ENCODE assay signal across 21 cellular contexts in the genomic region with DNA sequence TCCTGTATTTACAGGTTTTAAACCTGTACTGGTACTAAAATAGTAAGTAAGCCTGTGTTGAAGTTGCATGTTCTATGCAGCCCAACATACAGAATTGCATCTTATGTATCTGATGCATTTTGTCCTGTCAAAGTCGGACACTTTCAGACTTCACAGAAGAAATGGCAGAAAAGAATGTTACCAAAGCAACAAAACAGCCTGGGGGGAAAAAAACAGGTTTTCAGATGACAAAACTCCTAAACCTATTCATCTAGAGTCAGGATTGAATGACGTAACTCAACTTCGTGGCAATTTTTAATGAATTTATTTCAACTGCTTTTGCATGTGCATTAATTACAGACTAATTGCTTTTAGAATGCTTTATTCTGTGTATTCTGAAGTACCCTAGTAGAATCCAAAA.
"Had no signal": no experiment of that assay in that cellular context is flagged by ENCODE, and none has a peak within 500 bp of the region (broad histone marks: within the 10 kb centered on the region; RNA-seq: fewer than 3 reads in every experiment).

No MANE protein-coding gene starts in this region.

- H3K4me3 ChIP-seq: MG63 had no signal

- H3K36me3 ChIP-seq: MG63 had no signal

- H3K27ac ChIP-seq: RWPE1 had no signal

- H3K27me3 ChIP-seq: MG63 had no signal

- DNase-seq: IMR-90, Karpas-422, KG1, MG63, NCI-H1092, NCI-H1105 treated with DMSO at 0.1 percent for 48 hours, NCI-H1417 treated with DMSO at 0.1 percent for 48 hours, NCI-H146, NCI-H1694 treated with DMSO at 0.1 percent for 48 hours, NCI-H1930, NCI-H2081, NCI-H2107, NCI-H226, NCI-H446, NCI-H510A, NCI-H524 treated with DMSO at 0.1 percent for 48 hours, NCI-H69, NCI-H774, SHP77, SK-N-SH had no signal

- H3K4me2 ChIP-seq: SK-N-SH had no signal

- H3K9ac ChIP-seq: SK-N-SH had no signal

- H3K9me3 ChIP-seq: MG63, SK-N-SH had no signal
